Comparison of ENCODE assay signal across 12 cellular contexts in the genomic region with DNA sequence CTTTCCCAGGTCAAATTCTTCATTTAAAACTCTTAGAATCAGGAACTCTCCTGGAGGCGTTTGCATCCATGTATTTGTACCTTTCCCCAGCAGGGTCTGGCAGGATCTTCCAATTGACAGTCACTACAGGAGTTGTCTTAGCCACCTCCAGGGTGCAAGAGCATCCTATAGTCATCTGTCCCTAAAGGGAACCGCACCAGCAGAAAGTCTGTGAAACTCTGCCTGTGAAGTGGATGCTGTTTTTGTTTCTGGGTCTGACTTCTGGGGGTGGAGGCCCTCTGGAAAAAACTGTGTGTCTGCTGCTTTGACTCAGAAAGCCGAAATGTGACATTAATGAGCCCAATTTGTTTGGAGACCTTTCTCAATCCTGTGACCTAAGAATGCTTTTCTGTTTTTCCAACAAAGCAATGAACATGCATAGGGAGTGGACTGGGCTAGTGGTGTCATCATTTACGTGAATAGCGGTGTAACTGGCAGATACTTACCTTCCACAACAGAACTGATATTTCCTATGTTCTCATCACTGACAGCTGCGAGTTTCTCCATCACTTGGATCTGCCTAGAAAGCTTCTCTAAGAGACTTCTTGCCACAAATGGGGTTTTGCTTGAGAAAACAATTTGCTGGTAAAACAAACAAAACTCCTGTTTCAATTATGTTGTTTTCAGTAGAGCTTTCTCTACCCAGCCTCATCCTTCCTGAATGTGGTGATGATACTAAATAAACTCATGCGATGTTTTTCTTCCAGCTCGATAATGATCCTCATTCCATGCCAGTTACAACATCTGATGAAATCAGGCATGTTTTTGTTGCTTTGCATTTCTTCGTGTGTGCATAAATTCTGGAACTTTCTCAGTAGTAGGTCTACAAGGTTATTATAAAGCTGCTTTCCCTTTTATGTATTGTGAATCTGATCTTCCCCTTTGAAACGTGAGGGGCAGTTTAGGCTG. TPM values are rescaled to one million over a fixed set of nuclear protein-coding genes. Genes with fewer than 3 reads are reported as not detected.
DNase-seq lines count a peak whose midpoint lies in the region; ATAC-seq and TF ChIP-seq lines count a peak whose summit lies in the region.
"Had no signal": no experiment of that assay in that cellular context is flagged by ENCODE, and none has a peak within 500 bp of the region (broad histone marks: within the 10 kb centered on the region; RNA-seq: fewer than 3 reads in every experiment).

No MANE protein-coding gene starts in this region.

- ATAC-seq in activated naive CD4-positive, alpha-beta T cell treated with anti-CD3 and anti-CD28 coated beads, Interleukin-2, amount 50 U/mL, for 72 hours: peak in 1 of 2 donors; percentile 60

- no peak for TF ChIP-seq CTCF in fibroblast of villous mesenchyme (IDR thresholded peaks at IDR 0.05; ENCODE audit: insufficient read depth, low read depth, low read length)

- H3K4me3 Mint-ChIP-seq in activated T-cell treated with anti-CD3 and anti-CD28 coated beads, Interleukin-2, amount 50 U/mL, for 24 hours: no peak overlapping the region
- no peak overlapping the region for H3K4me3 Mint-ChIP-seq in stimulated activated naive CD8-positive, alpha-beta T cell treated with anti-CD3 and anti-CD28 coated beads, Interleukin-15, Interleukin-2, amounts not matched to agents 100 ng/mL and 50 ng/mL, for 24 hours

- no peaks in the 10 kb centered on the region for H3K9me3 Mint-ChIP-seq in activated T-cell treated with anti-CD3 and anti-CD28 coated beads, Interleukin-2, amount 50 U/mL, for 24 hours
- no peaks in the 10 kb centered on the region for H3K9me3 Mint-ChIP-seq in activated naive CD4-positive, alpha-beta T cell treated with anti-CD3 and anti-CD28 coated beads, Interleukin-2, amount 50 U/mL, for 72 hours
- peaks cover 5% of the 10 kb centered on the region for H3K9me3 Mint-ChIP-seq in stimulated activated naive CD8-positive, alpha-beta T cell treated with anti-CD3 and anti-CD28 coated beads, Interleukin-15, Interleukin-2, amounts not matched to agents 100 ng/mL and 50 ng/mL, for 24 hours

- H3K4me3 ChIP-seq in fibroblast of villous mesenchyme (ENCODE audit: low read depth, low read length): no peak overlapping the region
- H3K4me3 ChIP-seq: colonic mucosa had no signal

- no peak for DNase-seq in activated T-cell treated with anti-CD3 and anti-CD28 coated beads, Interleukin-2, amount 50 U/mL, for 24 hours
- no peak for DNase-seq in activated T-cell treated with anti-CD3 and anti-CD28 coated beads, Interleukin-2, amount 50 U/mL, for 1 hour
- no peak for DNase-seq in activated naive CD4-positive, alpha-beta T cell treated with anti-CD3 and anti-CD28 coated beads, Interleukin-2, amount 50 U/mL, for 72 hours (ENCODE audit: low spot score in 2 of 2)
- DNase-seq in fibroblast of villous mesenchyme (ENCODE audit: low read depth) (peak; percentile 91), KG1 (lab: John Stamatoyannopoulos, UW) (no peak), C1 segment of cervical spinal cord (lab: John Stamatoyannopoulos, UW) (no peak), activated gamma-delta T cell treated with Interleukin-2 at 50 U/mL for 16 hours (no peak)
- DNase-seq: AML-193, colonic mucosa, posterior cingulate gyrus had no signal

- H3K36me3 Mint-ChIP-seq in activated T-cell treated with anti-CD3 and anti-CD28 coated beads, Interleukin-2, amount 50 U/mL, for 24 hours (ENCODE audit: low read depth): peaks cover 82% of the 10 kb centered on the region
- peaks cover 25 to 52% of the 10 kb centered on the region in 2 donors for H3K36me3 Mint-ChIP-seq in activated naive CD4-positive, alpha-beta T cell treated with anti-CD3 and anti-CD28 coated beads, Interleukin-2, amount 50 U/mL, for 72 hours
- peaks cover 73% of the 10 kb centered on the region for H3K36me3 Mint-ChIP-seq in stimulated activated naive CD8-positive, alpha-beta T cell treated with anti-CD3 and anti-CD28 coated beads, Interleukin-15, Interleukin-2, amounts not matched to agents 100 ng/mL and 50 ng/mL, for 24 hours (ENCODE audit: low read depth)

- H3K27ac Mint-ChIP-seq in activated T-cell treated with anti-CD3 and anti-CD28 coated beads, Interleukin-2, amount 50 U/mL, for 24 hours: peak overlapping the region; percentile 89
- peak overlapping the region; percentile 28 to 92 for H3K27ac Mint-ChIP-seq in activated naive CD4-positive, alpha-beta T cell treated with anti-CD3 and anti-CD28 coated beads, Interleukin-2, amount 50 U/mL, for 72 hours
- peak overlapping the region; percentile 80 for H3K27ac Mint-ChIP-seq in stimulated activated naive CD8-positive, alpha-beta T cell treated with anti-CD3 and anti-CD28 coated beads, Interleukin-15, Interleukin-2, amounts not matched to agents 100 ng/mL and 50 ng/mL, for 24 hours

- H3K27me3 Mint-ChIP-seq in activated T-cell treated with anti-CD3 and anti-CD28 coated beads, Interleukin-2, amount 50 U/mL, for 24 hours: no peaks in the 10 kb centered on the region
- no peaks in the 10 kb centered on the region for H3K27me3 Mint-ChIP-seq in stimulated activated naive CD8-positive, alpha-beta T cell treated with anti-CD3 and anti-CD28 coated beads, Interleukin-15, Interleukin-2, amounts not matched to agents 100 ng/mL and 50 ng/mL, for 24 hours

- H3K4me1 Mint-ChIP-seq in activated T-cell treated with anti-CD3 and anti-CD28 coated beads, Interleukin-2, amount 50 U/mL, for 24 hours (ENCODE audit: low read depth): peaks cover 57% of the 10 kb centered on the region
- H3K4me1 Mint-ChIP-seq in stimulated activated naive CD8-positive, alpha-beta T cell treated with anti-CD3 and anti-CD28 coated beads, Interleukin-15, Interleukin-2, amounts not matched to agents 100 ng/mL and 50 ng/mL, for 24 hours (ENCODE audit: low read depth): peaks cover 55% of the 10 kb centered on the region

RNA-seq across cellular contexts. Expression of a gene that starts 33.3 kb away (rescaled TPM):
- under 1 TPM in 1 of 2 donors, not detected in 1; 0.31 TPM for total RNA-seq in activated naive CD4-positive, alpha-beta T cell treated with anti-CD3 and anti-CD28 coated beads, Interleukin-2, amount 50 U/mL, for 72 hours
- not detected in 2 replicates for total RNA-seq in fibroblast of villous mesenchyme
- total RNA-seq: colonic mucosa, lower leg skin had no signal

RNA-seq across cellular contexts. Expression of a gene that starts 57.3 kb away (rescaled TPM):
- 100 to 1,000 TPM in 1 of 2 donors, 10 to 100 TPM in 1; 68.7 to 109 TPM for total RNA-seq in activated naive CD4-positive, alpha-beta T cell treated with anti-CD3 and anti-CD28 coated beads, Interleukin-2, amount 50 U/mL, for 72 hours
- total RNA-seq in fibroblast of villous mesenchyme: 23.5 and 24.2 TPM in 2 replicates
